17 cellular contexts compared by ENCODE assay signal in the genomic region with DNA sequence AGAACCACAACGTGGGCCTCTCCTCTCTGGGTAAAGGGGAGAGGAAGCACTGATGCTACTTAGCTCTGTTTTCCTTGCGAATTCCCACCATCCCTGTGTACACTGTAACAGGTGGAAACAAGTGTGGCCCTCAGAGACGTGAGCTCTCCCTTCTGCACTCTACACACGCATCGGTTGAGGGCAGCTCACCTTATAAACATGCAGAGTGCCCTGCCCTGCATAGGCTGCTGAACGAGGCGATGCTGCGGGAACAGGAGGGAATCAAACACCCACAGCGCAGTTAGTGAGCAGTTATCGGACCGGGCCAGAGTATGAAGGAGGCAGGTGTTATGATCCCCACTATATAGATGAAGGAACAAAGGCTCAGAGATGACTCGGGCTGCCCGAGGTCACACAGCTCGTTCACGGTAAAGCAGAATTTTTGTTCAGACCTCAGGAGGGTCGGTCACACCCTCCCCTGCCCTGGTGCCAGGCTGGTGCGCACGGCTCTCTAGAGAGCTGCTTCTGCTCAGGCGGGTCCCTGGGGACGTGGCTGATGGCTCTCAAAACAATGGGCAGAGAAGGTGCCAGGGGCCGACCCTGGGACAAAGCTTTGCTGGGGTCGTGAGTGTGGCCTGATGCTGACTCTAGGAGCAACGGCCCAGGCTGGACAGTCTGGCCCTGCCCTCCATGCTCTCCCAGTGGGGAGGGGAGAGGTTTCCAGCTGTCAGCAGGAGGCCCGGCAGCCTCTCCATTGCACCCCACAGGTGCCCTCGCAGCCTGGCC.
A peak's percentile ranks its signal among the peaks of the same experiment; 100 is the strongest.
DNase-seq lines count a peak whose midpoint lies in the region; ATAC-seq, FAIRE-seq and TF ChIP-seq lines count a peak whose summit lies in the region.
"Had no signal": no experiment of that assay in that cellular context is flagged by ENCODE, and none has a peak within 500 bp of the region (broad histone marks: within the 10 kb centered on the region; RNA-seq: fewer than 3 reads in every experiment).

No MANE protein-coding gene starts in this region.

- H3K4me3 ChIP-seq in right lobe of liver = no peak overlapping the region
- H3K4me3 ChIP-seq in HepG2 (replicated peaks in 1 of 3; ENCODE audit: insufficient read depth in 1 of 3, low read depth in 2 of 3, low read length in 3 of 3) = no peak overlapping the region
- H3K4me3 ChIP-seq in GM23338 = no peak overlapping the region
- H3K4me3 ChIP-seq: GM23248 had no signal

- DNase-seq in right lobe of liver = peak; percentile 9 to 42 (median 31)
- DNase-seq in HepG2 (ENCODE audit: low spot score) = no peak
- DNase-seq in endothelial cell (ENCODE audit: low spot score) = no peak
- DNase-seq in posterior vena cava (ENCODE audit: low spot score) = peak; percentile 72
- DNase-seq in NOMO-1 (lab: John Stamatoyannopoulos, UW; ENCODE audit: unreplicated experiment in 2 of 2) = no peak
- no peak for DNase-seq in GM23338 (ENCODE audit: low spot score)
- no peak for DNase-seq in naive thymus-derived CD8-positive, alpha-beta T cell
- DNase-seq: CD8-positive, alpha-beta T cell; GF-D8; GM23248; HFFc6; KBM-7; NCI-H1694; NCI-H446 treated with DMSO at 0.1 percent for 48 hours; NCI-H748 treated with DMSO at 0.1 percent for 48 hours; SHP77 had no signal

- no TSS peak for BruUV-seq in HepG2 (replicated peaks; lab: Mats Ljungman, UMichigan)

- H3K27me3 Mint-ChIP-seq in endothelial cell (ENCODE audit: unreplicated experiment) = peaks cover 2% of the 10 kb centered on the region
- peaks cover 19% of the 10 kb centered on the region for H3K27me3 Mint-ChIP-seq in GM23338 (ENCODE audit: insufficient read depth, low read depth, poor library complexity)
- peaks cover 0 to 6% (median 0%) of the 10 kb centered on the region in 5 donors for H3K27me3 Mint-ChIP-seq in naive thymus-derived CD8-positive, alpha-beta T cell
- H3K27me3 Mint-ChIP-seq: B cell had no signal

- H3K36me3 ChIP-seq in right lobe of liver = peaks cover 0 to 3% (median 0%) of the 10 kb centered on the region in 4 donors
- peaks cover 8 to 10% of the 10 kb centered on the region in 2 experiments; a peak in 3 of 5 replicates for H3K36me3 ChIP-seq in HepG2 (replicated peaks in 1 of 2; ENCODE audit: control insufficient read depth in 1 of 2, insufficient read depth in 2 of 2, low read length in 2 of 2)
- H3K36me3 ChIP-seq in GM23338 (ENCODE audit: insufficient read depth) = no peaks in the 10 kb centered on the region

- H3K27ac Mint-ChIP-seq in endothelial cell (ENCODE audit: unreplicated experiment) (peak overlapping the region; percentile 22), GM23338 (no peak overlapping the region)
- no peak overlapping the region for H3K27ac Mint-ChIP-seq in naive thymus-derived CD8-positive, alpha-beta T cell
- H3K27ac Mint-ChIP-seq: B cell; CD8-positive, alpha-beta T cell; HFFc6 had no signal

- intact Hi-C loops in right lobe of liver (cut with DNase I) = no loop called here
- intact Hi-C loops in HepG2 (cut with micrococcal nuclease; ENCODE audit: unreplicated experiment) = no loop called here
- intact Hi-C loops in posterior vena cava (cut with DNase I) = no loop called here

- no peak overlapping the region for H3K4me2 ChIP-seq in HepG2 (ENCODE audit: low read depth, low read length)
- H3K4me2 ChIP-seq in GM23338 = no peak overlapping the region

- POLR2A ChIA-PET in HepG2 (lab: Yijun Ruan, JAX) = no interaction called here
- POLR2A ChIA-PET in naive thymus-derived CD8-positive, alpha-beta T cell (lab: Charles Lee) = no interaction called here

- no peaks in the 10 kb centered on the region for H3K79me2 ChIP-seq in HepG2 (ENCODE audit: insufficient read depth, low read length)
- H3K79me2 ChIP-seq in GM23338 (replicated peaks; ENCODE audit: insufficient read depth) = no peaks in the 10 kb centered on the region

- in situ Hi-C loops in HepG2 (cut with HindIII; ENCODE audit: extremely low pct_ligation_motif_present, low pct_unique_long_range_greater_than_20kb) = no loop called here

- WGBS in right lobe of liver (ENCODE audit: insufficient coverage, low coverage, low lambda C conversion rate, missing lambda C conversion rate) = 100% methylated on average over 8 of the region's 25 CpGs
- 91% methylated on average over 15 of the region's 25 CpGs for WGBS in HepG2 (ENCODE audit: low lambda C conversion rate)

- H4K20me1 ChIP-seq in HepG2 (ENCODE audit: insufficient read depth, low read length) = no peaks in the 10 kb centered on the region
- no peaks in the 10 kb centered on the region for H4K20me1 ChIP-seq in GM23338 (replicated peaks; ENCODE audit: insufficient read depth)

- no peak for TF ChIP-seq RAD21 in HepG2 (CRISPR knock-in tag; IDR thresholded peaks at IDR 0.05)

- H3K27me3 ChIP-seq in right lobe of liver = no peaks in the 10 kb centered on the region
- H3K27me3 ChIP-seq in HepG2 (ENCODE audit: control insufficient read depth in 1 of 2, insufficient read depth in 2 of 2, low read length in 2 of 2) = no peaks in the 10 kb centered on the region
- H3K27me3 ChIP-seq in GM23338 (ENCODE audit: insufficient read depth) = no peaks in the 10 kb centered on the region

- no peak for FAIRE-seq in HepG2 (lab: Jason Lieb, UNC)

- H3K9me2 ChIP-seq in GM23338 (ENCODE audit: insufficient read depth) = no peaks in the 10 kb centered on the region

- H3K36me3 Mint-ChIP-seq in endothelial cell (ENCODE audit: low read depth, unreplicated experiment) (peaks cover 3% of the 10 kb centered on the region), GM23338 (ENCODE audit: low read depth) (no peaks in the 10 kb centered on the region; the same call in 1 of the 3 replicates)
- peaks cover 0 to 2% (median 0%) of the 10 kb centered on the region in 3 donors for H3K36me3 Mint-ChIP-seq in naive thymus-derived CD8-positive, alpha-beta T cell
- H3K36me3 Mint-ChIP-seq: CD8-positive, alpha-beta T cell had no signal

- ATAC-seq in right lobe of liver (peak in 2 of 4 donors; percentile 4 to 9), HepG2 (no peak), GM23338 (no peak)
- ATAC-seq in naive thymus-derived CD8-positive, alpha-beta T cell = no peak
- ATAC-seq: CD8-positive, alpha-beta T cell had no signal

- no peaks in the 10 kb centered on the region for H3F3A ChIP-seq in GM23338 (replicated peaks; ENCODE audit: low read depth)

- H3K4me3 Mint-ChIP-seq in endothelial cell (ENCODE audit: unreplicated experiment) = no peak overlapping the region
- H3K4me3 Mint-ChIP-seq in GM23338 = no peak overlapping the region
- no peak overlapping the region for H3K4me3 Mint-ChIP-seq in naive thymus-derived CD8-positive, alpha-beta T cell
- H3K4me3 Mint-ChIP-seq: B cell; CD8-positive, alpha-beta T cell; HFFc6 had no signal

- TF ChIP-seq POLR2A in right lobe of liver (IDR thresholded peaks at IDR 0.05) (no peak), HepG2 (IDR thresholded peaks at IDR 0.05; ENCODE audit: insufficient read depth in 1 of 2, low read depth in 2 of 2, low read length in 2 of 2) (no peak)

- TF ChIP-seq EP300 in HepG2 (IDR thresholded peaks at IDR 0.05; ENCODE audit: low read depth in 2 of 2, low read length in 2 of 2) = no peak
- no peak for TF ChIP-seq EP300 in HepG2 (CRISPR knock-in tag; IDR thresholded peaks at IDR 0.05; ENCODE audit: borderline replicate concordance)

- H2AFZ ChIP-seq in HepG2 (ENCODE audit: low read length) (no peak overlapping the region), GM23338 (no peak overlapping the region)
- H2AFZ ChIP-seq: GM23248 had no signal

- no peaks in the 10 kb centered on the region for H3K4me1 ChIP-seq in right lobe of liver
- peaks cover 17% of the 10 kb centered on the region for H3K4me1 ChIP-seq in HepG2 (ENCODE audit: insufficient read depth, low read length)
- peaks cover 5% of the 10 kb centered on the region; the same call in 1 of the 2 replicates for H3K4me1 ChIP-seq in GM23338 (ENCODE audit: insufficient read depth)

- no peak for TF ChIP-seq CTCF in right lobe of liver (IDR thresholded peaks at IDR 0.05)
- TF ChIP-seq CTCF in HepG2 (CRISPR knock-in tag; IDR thresholded peaks at IDR 0.05) = no peak
- TF ChIP-seq CTCF in endothelial cell (IDR thresholded peaks at IDR 0.05; ENCODE audit: unreplicated experiment) = no peak
- TF ChIP-seq CTCF in GM23338 (conservative IDR thresholded peaks at IDR 0.05; ENCODE audit: low read depth in 2 of 2) = no peak

- no peaks in the 10 kb centered on the region for H3K9me3 ChIP-seq in right lobe of liver
- no peaks in the 10 kb centered on the region for H3K9me3 ChIP-seq in HepG2 (ENCODE audit: low read length)

- H3K9me3 Mint-ChIP-seq in endothelial cell (ENCODE audit: unreplicated experiment) = no peaks in the 10 kb centered on the region
- peaks cover 6% of the 10 kb centered on the region; the same call in 2 of the 3 replicates for H3K9me3 Mint-ChIP-seq in GM23338
- no peaks in the 10 kb centered on the region for H3K9me3 Mint-ChIP-seq in naive thymus-derived CD8-positive, alpha-beta T cell
- H3K9me3 Mint-ChIP-seq: CD8-positive, alpha-beta T cell; HFFc6 had no signal

- CTCF ChIA-PET in HepG2 (lab: Yijun Ruan, JAX; ENCODE audit: low intra/inter-chr PET ratio, low total read pairs) = no interaction called here

- no peak overlapping the region for H3K9ac ChIP-seq in HepG2 (ENCODE audit: insufficient read depth, low read depth, low read length)
- H3K9ac ChIP-seq: GM23248 had no signal

- H3K4me1 Mint-ChIP-seq in endothelial cell (ENCODE audit: unreplicated experiment) (peaks cover 6% of the 10 kb centered on the region), GM23338 (peaks cover 9% of the 10 kb centered on the region; the same call in 2 of the 3 replicates)
- H3K4me1 Mint-ChIP-seq in naive thymus-derived CD8-positive, alpha-beta T cell = peaks cover 0 to 1% (median under 1%) of the 10 kb centered on the region in 4 donors
- H3K4me1 Mint-ChIP-seq: B cell had no signal

- no peak overlapping the region for H3K27ac ChIP-seq in right lobe of liver
- no peak overlapping the region for H3K27ac ChIP-seq in HepG2 (ENCODE audit: extremely low read length, insufficient read depth, low read length)
- no peak overlapping the region for H3K27ac ChIP-seq in GM23338 (ENCODE audit: low read depth)
- H3K27ac ChIP-seq: GM23248 had no signal

TF ChIP-seq in HepG2, 621 proteins besides CTCF, POLR2A, EP300 and RAD21 (continues in another document):
- no peak for TF ChIP-seq SAFB2 (CRISPR knock-in tag; IDR thresholded peaks at IDR 0.05; ENCODE audit: borderline replicate concordance, low read depth)
- no peak for TF ChIP-seq SALL2 (CRISPR knock-in tag; IDR thresholded peaks at IDR 0.05)
- no peak for TF ChIP-seq ZNF747 (CRISPR knock-in tag; IDR thresholded peaks at IDR 0.05; ENCODE audit: borderline replicate concordance)
- TF ChIP-seq MXD4 (CRISPR knock-in tag; IDR thresholded peaks at IDR 0.05) = no peak

TF ChIP-seq in GM23338, 12 proteins besides CTCF, POLR2A, EP300 and RAD21:
- TF ChIP-seq ZNF114 (CRISPR knock-in tag; IDR thresholded peaks at IDR 0.05) = no peak
- no peak for TF ChIP-seq NANOG (IDR thresholded peaks at IDR 0.05; ENCODE audit: borderline replicate concordance)
- no peak for TF ChIP-seq STAT1 (IDR thresholded peaks at IDR 0.05; ENCODE audit: unreplicated experiment)
- TF ChIP-seq EZH2phosphoT487 (IDR thresholded peaks at IDR 0.05; ENCODE audit: unreplicated experiment) = no peak
- no peak for TF ChIP-seq ZNF331 (CRISPR knock-in tag; IDR thresholded peaks at IDR 0.05; ENCODE audit: low read depth)

Comparison
In these comparisons a context has a peak if more than half of its experiments do, and no peak if none do; other contexts are left out.
1. DNase-seq: peak in right lobe of liver (3 of 3) and posterior vena cava (single experiment); none in HepG2 (single experiment), endothelial cell (single experiment), NOMO-1 (0 of 2), GM23338 (single experiment) and naive thymus-derived CD8-positive, alpha-beta T cell (0 of 10).